8 cellular contexts compared by ENCODE assay signal in genomic region chr10:73494877-73495225, GRCh38. TPM values are rescaled to one million over a fixed set of nuclear protein-coding genes. Genes with fewer than 3 reads are reported as not detected.
A peak's percentile ranks its signal among the peaks of the same experiment; 100 is the strongest.
DNase-seq lines count a peak whose midpoint lies in the region; ATAC-seq and TF ChIP-seq lines count a peak whose summit lies in the region.

No MANE protein-coding gene starts in this region.

- no peaks in the 10 kb centered on the region for H4K20me1 ChIP-seq in PC-9 (ENCODE audit: insufficient read depth)

- CTCF ChIA-PET in CD8-positive, alpha-beta T cell (lab: Charles Lee) = interaction anchor here (0.6 kb wide), 1 partner anchor 113 kb away, joined by 4 read pairs; no protein-coding TSS in a partner anchor
- CTCF ChIA-PET in PC-9 (lab: Charles Lee) = interaction anchor here (0.7 kb wide), 2 partner anchors 248 to 1617 kb away, joined by 3 to 4 read pairs; partner anchors contain the start of gene SAMD8

- peak overlapping the region; percentile 81 for H3K4me3 Mint-ChIP-seq in CD8-positive, alpha-beta T cell
- H3K4me3 Mint-ChIP-seq in osteocyte (ENCODE audit: unreplicated experiment) = peak overlapping the region; percentile 93

- no peaks in the 10 kb centered on the region for H3K36me3 ChIP-seq in CD8-positive, alpha-beta T cell (ENCODE audit: insufficient read depth, low read length)
- H3K36me3 ChIP-seq in PC-9 (ENCODE audit: low read depth) = no peaks in the 10 kb centered on the region

- H3K4me3 ChIP-seq in CD8-positive, alpha-beta T cell (ENCODE audit: low read depth, low read length) = peak overlapping the region; percentile 91
- peak overlapping the region; percentile 64 for H3K4me3 ChIP-seq in PC-9

- H2AFZ ChIP-seq in PC-9 = peak overlapping the region; percentile 80

- H3K79me2 ChIP-seq in PC-9 (ENCODE audit: low read depth) = peaks cover 43% of the 10 kb centered on the region

- H3K27ac ChIP-seq in CD8-positive, alpha-beta T cell (ENCODE audit: low read depth, low read length) = peak overlapping the region; percentile 87
- H3K27ac ChIP-seq in PC-9 = peak overlapping the region; percentile 77
- H3K27ac ChIP-seq in epithelial cell of prostate = peak overlapping the region; percentile 96

- BruUV-seq in PC-9 (replicated peaks; lab: Mats Ljungman, UMichigan) = no TSS peak

- H3K27me3 ChIP-seq in CD8-positive, alpha-beta T cell (ENCODE audit: insufficient read depth, low read length) = no peaks in the 10 kb centered on the region
- no peaks in the 10 kb centered on the region for H3K27me3 ChIP-seq in PC-9 (ENCODE audit: insufficient read depth, low read depth)

- peaks cover 55% of the 10 kb centered on the region for H3K4me1 Mint-ChIP-seq in CD8-positive, alpha-beta T cell (ENCODE audit: low read depth)
- H3K4me1 Mint-ChIP-seq in osteocyte (ENCODE audit: unreplicated experiment) = peaks cover 41% of the 10 kb centered on the region

- no peaks in the 10 kb centered on the region for H3K9me2 ChIP-seq in PC-9 (ENCODE audit: insufficient read depth)

- no peak for DNase-seq in CD8-positive, alpha-beta T cell
- DNase-seq in PC-9 (no peak), epithelial cell of prostate (ENCODE audit: low read depth, low spot score) (no peak), osteocyte (ENCODE audit: extremely low spot score, unreplicated experiment) (no peak), NCI-H345 (lab: John Stamatoyannopoulos, UW) (no peak)

- H3K36me3 Mint-ChIP-seq in CD8-positive, alpha-beta T cell = peaks cover 18% of the 10 kb centered on the region
- peaks cover 4% of the 10 kb centered on the region for H3K36me3 Mint-ChIP-seq in osteocyte (ENCODE audit: unreplicated experiment)

- peak overlapping the region; percentile 76 for H3K4me2 ChIP-seq in PC-9

- H3K27me3 Mint-ChIP-seq in CD8-positive, alpha-beta T cell (ENCODE audit: low read depth) = no peaks in the 10 kb centered on the region
- H3K27me3 Mint-ChIP-seq in osteocyte (ENCODE audit: unreplicated experiment) = no peaks in the 10 kb centered on the region

- H3K9me3 ChIP-seq in CD8-positive, alpha-beta T cell (ENCODE audit: low read length) = no peaks in the 10 kb centered on the region
- H3K9me3 ChIP-seq in PC-9 (ENCODE audit: insufficient read depth, low read depth) = no peaks in the 10 kb centered on the region

- intact Hi-C loops in CD8-positive, alpha-beta T cell (cut with DNase I, micrococcal nuclease) = loop anchor here (1.0 to 10.0 kb wide), 13 partner anchors 14 to 1332 kb away; partner anchors contain the start of genes ANXA7 (in 2 of the 2), MRPS16 (in 2 of the 2), P4HA1 (in 2 of the 2) and CFAP70 (in 1 of the 2)
- intact Hi-C loops in PC-9 (cut with micrococcal nuclease; ENCODE audit: unreplicated experiment) = loop anchor here (1.0 kb wide), 1 partner anchor 83 kb away; no protein-coding TSS in a partner anchor

- H3K27ac Mint-ChIP-seq in CD8-positive, alpha-beta T cell = peak overlapping the region; percentile 95
- H3K27ac Mint-ChIP-seq in osteocyte (ENCODE audit: unreplicated experiment) = peak overlapping the region; percentile 95

- no peak for ATAC-seq in CD8-positive, alpha-beta T cell
- ATAC-seq in HG03469 (IDR thresholded peaks at IDR 0.05; ENCODE audit: unreplicated experiment) = no peak
- no peak for ATAC-seq in GM19035 (IDR thresholded peaks at IDR 0.05; ENCODE audit: unreplicated experiment)
- no peak for ATAC-seq in HG02571 (IDR thresholded peaks at IDR 0.05; ENCODE audit: unreplicated experiment)

- peaks cover 34% of the 10 kb centered on the region for H3F3A ChIP-seq in PC-9 (ENCODE audit: insufficient read depth, low read depth)

- POLR2A ChIA-PET in CD8-positive, alpha-beta T cell (lab: Charles Lee) = interaction anchor here (0.7 to 2.1 kb wide), 11 partner anchors 10 to 248 kb away, joined by 3 to 11 read pairs (median 7); partner anchors contain the start of genes CFAP70, DNAJC9 and MRPS16
- POLR2A ChIA-PET in PC-9 (lab: Charles Lee; ENCODE audit: unreplicated experiment) = interaction anchor here (0.5 to 0.9 kb wide), 3 partner anchors 12 to 242 kb away, joined by 3 to 6 read pairs (median 5); partner anchors contain the start of gene MRPS16

- H3K9me3 Mint-ChIP-seq in CD8-positive, alpha-beta T cell = no peaks in the 10 kb centered on the region
- H3K9me3 Mint-ChIP-seq in osteocyte (ENCODE audit: unreplicated experiment) = no peaks in the 10 kb centered on the region

- peaks cover 33% of the 10 kb centered on the region for H3K4me1 ChIP-seq in CD8-positive, alpha-beta T cell (ENCODE audit: insufficient read depth, low read length)
- H3K4me1 ChIP-seq in PC-9 (replicated peaks; ENCODE audit: insufficient read depth) = peaks cover 32% of the 10 kb centered on the region

- TF ChIP-seq CTCF in CD8-positive, alpha-beta T cell (IDR thresholded peaks at IDR 0.05) = no peak
- no peak for TF ChIP-seq CTCF in PC-9 (conservative IDR thresholded peaks at IDR 0.05)
- TF ChIP-seq CTCF in osteocyte (IDR thresholded peaks at IDR 0.05) = no peak

RNA-seq across cellular contexts. Expression of gene PPP3CB, which starts 1.0 kb away (rescaled TPM):
- total RNA-seq in CD8-positive, alpha-beta T cell = 10 to 100 TPM; 15.8 to 17.0 TPM
- total RNA-seq in PC-9 (2021) = 28.8 and 34.0 TPM in 2 replicates
- total RNA-seq in osteocyte = 65.5 and 65.6 TPM in 2 replicates
